ENCODE assay signal across 23 cellular contexts in genomic region chr2:127648321-127648720, GRCh38. TPM values are rescaled to one million over a fixed set of nuclear protein-coding genes. Genes with fewer than 3 reads are reported as not detected.
DNase-seq lines count a peak whose midpoint lies in the region; ATAC-seq and TF ChIP-seq lines count a peak whose summit lies in the region.
"Had no signal": no experiment of that assay in that cellular context is flagged by ENCODE, and none has a peak within 500 bp of the region (broad histone marks: within the 10 kb centered on the region; RNA-seq: fewer than 3 reads in every experiment).

No MANE protein-coding gene starts in this region.

- peak overlapping the region; percentile 19 for H2BK15ac ChIP-seq in mesenchymal stem cell (ENCODE audit: low read depth, poor library complexity, severe bottlenecking)

- no peak overlapping the region for H4K8ac ChIP-seq in mesenchymal stem cell (ENCODE audit: low read length)

- ATAC-seq in CD8-positive, alpha-beta T cell, result no peak
- ATAC-seq in activated T-helper 17 cell treated with anti-CD3 and anti-CD28 coated beads, Interleukin-2, amount 50 U/mL, for 72 hours (replicated peaks), result no peak
- ATAC-seq: body of pancreas, left lobe of liver had no signal

- H3K18ac ChIP-seq in mesenchymal stem cell (ENCODE audit: low read depth in 1 of 2, low read length in 2 of 2), result no peak overlapping the region

- H3K27me3 ChIP-seq in CD8-positive, alpha-beta T cell (ENCODE audit: insufficient read depth, low read length), result no peaks in the 10 kb centered on the region
- H3K27me3 ChIP-seq in mesenchymal stem cell (ENCODE audit: control insufficient read depth in 1 of 2, insufficient read depth in 1 of 2, low read length in 2 of 2) (no peaks in the 10 kb centered on the region), stomach smooth muscle (ENCODE audit: control insufficient read depth in 1 of 2, insufficient read depth in 2 of 2, low read length in 2 of 2) (no peaks in the 10 kb centered on the region)
- H3K27me3 ChIP-seq: body of pancreas, thyroid gland had no signal

- H3K9ac ChIP-seq in mesenchymal stem cell (ENCODE audit: low read length) (no peak overlapping the region), stomach smooth muscle (ENCODE audit: low read length in 2 of 2) (peak overlapping the region; percentile 11 to 55)

- peak overlapping the region; percentile 18 for H3K4me3 Mint-ChIP-seq in CD8-positive, alpha-beta T cell
- no peak overlapping the region for H3K4me3 Mint-ChIP-seq in activated T-helper 17 cell treated with anti-CD3 and anti-CD28 coated beads, Interleukin-2, amount 50 U/mL, for 72 hours
- H3K4me3 Mint-ChIP-seq: activated CD4-positive, alpha-beta memory T cell treated with anti-CD3 and anti-CD28 coated beads for 36 hours; activated naive CD4-positive, alpha-beta T cell treated with anti-CD3 and anti-CD28 coated beads for 36 hours had no signal

- H3K14ac ChIP-seq in mesenchymal stem cell (ENCODE audit: low read length in 2 of 2), result no peak overlapping the region

- no peak for DNase-seq in CD8-positive, alpha-beta T cell
- DNase-seq in mesenchymal stem cell (no peak), OCI-M1 (lab: John Stamatoyannopoulos, UW) (no peak), epidermal melanocyte (ENCODE audit: insufficient read length, low spot score) (no peak), NCI-H2081 treated with DMSO at 0.1 percent for 48 hours (lab: John Stamatoyannopoulos, UW) (no peak)
- DNase-seq: activated CD4-positive, alpha-beta memory T cell treated with anti-CD3 and anti-CD28 coated beads for 36 hours; activated naive CD4-positive, alpha-beta T cell treated with anti-CD3 and anti-CD28 coated beads for 36 hours; body of pancreas; Caco-2; dermis blood vessel endothelial cell; EL; NCI-H187 treated with DMSO at 0.1 percent for 48 hours; NCI-H510A; stimulated activated CD4-positive, alpha-beta T cell treated with anti-CD3 and anti-CD28 coated beads, Interleukin-4, amount 100 ng/mL, for 4 hours; T-cell; thyroid gland had no signal

- no peaks in the 10 kb centered on the region for H3K9me3 ChIP-seq in CD8-positive, alpha-beta T cell (ENCODE audit: low read length)
- H3K9me3 ChIP-seq in mesenchymal stem cell (ENCODE audit: control insufficient read depth, low read length) (no peaks in the 10 kb centered on the region), stomach smooth muscle (ENCODE audit: control insufficient read depth in 2 of 2, low read length in 2 of 2) (no peaks in the 10 kb centered on the region)
- H3K9me3 ChIP-seq: body of pancreas, Caco-2, thyroid gland had no signal

- no peak overlapping the region for H2BK12ac ChIP-seq in mesenchymal stem cell (ENCODE audit: low read length in 2 of 2)

- H3K36me3 Mint-ChIP-seq in CD8-positive, alpha-beta T cell, result no peaks in the 10 kb centered on the region
- no peaks in the 10 kb centered on the region for H3K36me3 Mint-ChIP-seq in activated T-helper 17 cell treated with anti-CD3 and anti-CD28 coated beads, Interleukin-2, amount 50 U/mL, for 72 hours (ENCODE audit: low read depth)
- H3K36me3 Mint-ChIP-seq: activated CD4-positive, alpha-beta memory T cell treated with anti-CD3 and anti-CD28 coated beads for 36 hours; T-cell had no signal

- H3K27ac ChIP-seq in CD8-positive, alpha-beta T cell (ENCODE audit: low read depth, low read length), result no peak overlapping the region
- no peak overlapping the region for H3K27ac ChIP-seq in mesenchymal stem cell (ENCODE audit: low read length, poor library complexity, severe bottlenecking)
- H3K27ac ChIP-seq in stomach smooth muscle (ENCODE audit: low read length), result peak overlapping the region; percentile 87
- H3K27ac ChIP-seq: body of pancreas had no signal

- H3K27ac Mint-ChIP-seq in CD8-positive, alpha-beta T cell, result no peak overlapping the region
- H3K27ac Mint-ChIP-seq in activated T-helper 17 cell treated with anti-CD3 and anti-CD28 coated beads, Interleukin-2, amount 50 U/mL, for 72 hours, result peak overlapping the region; percentile 36
- H3K27ac Mint-ChIP-seq: activated CD4-positive, alpha-beta memory T cell treated with anti-CD3 and anti-CD28 coated beads for 36 hours; activated naive CD4-positive, alpha-beta T cell treated with anti-CD3 and anti-CD28 coated beads for 36 hours had no signal

- no peak overlapping the region for H2AK5ac ChIP-seq in mesenchymal stem cell (ENCODE audit: low read length, severe bottlenecking)

- CTCF ChIA-PET in CD8-positive, alpha-beta T cell (lab: Charles Lee), result interaction anchor here (1.1 to 10.6 kb wide), 5 partner anchors 33 to 451 kb away, joined by 3 to 203 read pairs (median 4); no protein-coding TSS in a partner anchor

- H4K91ac ChIP-seq in mesenchymal stem cell (ENCODE audit: low read length), result peak overlapping the region; percentile 36

- intact Hi-C loops in CD8-positive, alpha-beta T cell (cut with DNase I, micrococcal nuclease), result loop anchor here (2.0 to 10.0 kb wide), 3 partner anchors 122 to 452 kb away; partner anchors contain the start of genes ERCC3 (in 1 of the 2) and IWS1 (in 1 of the 2)

- POLR2A ChIA-PET in CD8-positive, alpha-beta T cell (lab: Charles Lee), result no interaction called here

- H3K23ac ChIP-seq in mesenchymal stem cell (ENCODE audit: low read length in 2 of 2), result no peak overlapping the region

- H3K4ac ChIP-seq in mesenchymal stem cell (ENCODE audit: low read depth in 1 of 2, low read length in 2 of 2), result no peak overlapping the region

- H3K27me3 Mint-ChIP-seq in CD8-positive, alpha-beta T cell (ENCODE audit: low read depth), result peaks cover under 1% of the 10 kb centered on the region
- H3K27me3 Mint-ChIP-seq in activated T-helper 17 cell treated with anti-CD3 and anti-CD28 coated beads, Interleukin-2, amount 50 U/mL, for 72 hours, result no peaks in the 10 kb centered on the region
- H3K27me3 Mint-ChIP-seq: activated CD4-positive, alpha-beta memory T cell treated with anti-CD3 and anti-CD28 coated beads for 36 hours had no signal

- H3K4me1 ChIP-seq in CD8-positive, alpha-beta T cell (ENCODE audit: insufficient read depth, low read length), result peaks cover 8% of the 10 kb centered on the region
- H3K4me1 ChIP-seq in mesenchymal stem cell (ENCODE audit: control insufficient read depth, insufficient read depth, low read depth, low read length) (peaks cover 29% of the 10 kb centered on the region), stomach smooth muscle (ENCODE audit: control insufficient read depth, insufficient read depth, low read length) (peaks cover 96% of the 10 kb centered on the region)

- no peak overlapping the region for H2BK5ac ChIP-seq in mesenchymal stem cell (ENCODE audit: low read depth, low read length, poor library complexity, severe bottlenecking)

- H2AFZ ChIP-seq in mesenchymal stem cell (ENCODE audit: low read depth, low read length), result no peak overlapping the region

- no peaks in the 10 kb centered on the region for H3K9me3 Mint-ChIP-seq in CD8-positive, alpha-beta T cell
- no peaks in the 10 kb centered on the region for H3K9me3 Mint-ChIP-seq in activated T-helper 17 cell treated with anti-CD3 and anti-CD28 coated beads, Interleukin-2, amount 50 U/mL, for 72 hours
- H3K9me3 Mint-ChIP-seq: activated CD4-positive, alpha-beta memory T cell treated with anti-CD3 and anti-CD28 coated beads for 36 hours; activated naive CD4-positive, alpha-beta T cell treated with anti-CD3 and anti-CD28 coated beads for 36 hours; T-cell had no signal

- no peak overlapping the region for H2BK120ac ChIP-seq in mesenchymal stem cell (ENCODE audit: low read depth, low read length)

- H3K4me1 Mint-ChIP-seq in CD8-positive, alpha-beta T cell (ENCODE audit: low read depth), result peaks cover 21% of the 10 kb centered on the region
- peaks cover 4% of the 10 kb centered on the region for H3K4me1 Mint-ChIP-seq in activated T-helper 17 cell treated with anti-CD3 and anti-CD28 coated beads, Interleukin-2, amount 50 U/mL, for 72 hours

- H3K4me3 ChIP-seq in CD8-positive, alpha-beta T cell (ENCODE audit: low read depth, low read length), result no peak overlapping the region
- H3K4me3 ChIP-seq in mesenchymal stem cell (ENCODE audit: insufficient read depth in 1 of 2, low read depth in 1 of 2, low read length in 2 of 2) (no peak overlapping the region), stomach smooth muscle (ENCODE audit: low read length in 2 of 2) (no peak overlapping the region)
- H3K4me3 ChIP-seq: body of pancreas, skin epidermis, thyroid gland had no signal

- no peaks in the 10 kb centered on the region for H3K36me3 ChIP-seq in CD8-positive, alpha-beta T cell (ENCODE audit: insufficient read depth, low read length)
- H3K36me3 ChIP-seq in mesenchymal stem cell (ENCODE audit: control insufficient read depth in 1 of 2, insufficient read depth in 2 of 2, low read depth in 1 of 2, low read length in 2 of 2), result peaks cover 0 to 19% of the 10 kb centered on the region in 2 experiments
- peaks cover 3 to 13% of the 10 kb centered on the region in 2 donors for H3K36me3 ChIP-seq in stomach smooth muscle (ENCODE audit: control insufficient read depth in 2 of 2, insufficient read depth in 2 of 2, low read length in 2 of 2)
- H3K36me3 ChIP-seq: thyroid gland had no signal

- H3K4me2 ChIP-seq in mesenchymal stem cell (ENCODE audit: low read length, poor library complexity, severe bottlenecking), result no peak overlapping the region

- H3K79me1 ChIP-seq in mesenchymal stem cell (replicated peaks; ENCODE audit: low read length, poor library complexity, severe bottlenecking), result no peaks in the 10 kb centered on the region

- 91% methylated on average over 5 of the region's 6 CpGs for WGBS in mesenchymal stem cell

- TF ChIP-seq CTCF in CD8-positive, alpha-beta T cell (IDR thresholded peaks at IDR 0.05), result no peak

RNA-seq across cellular contexts. Expression of gene GPR17, which starts 2.4 kb away (rescaled TPM):
- total RNA-seq in CD8-positive, alpha-beta T cell, result not detected
- not detected for total RNA-seq in activated T-helper 17 cell treated with anti-CD3 and anti-CD28 coated beads, Interleukin-2, amount 50 U/mL, for 72 hours
- not detected for polyA plus RNA-seq in mesenchymal stem cell (2013, experiment 1 of 2)
- polyA plus RNA-seq in mesenchymal stem cell (2013, experiment 2 of 2), result not detected
- total RNA-seq: activated CD4-positive, alpha-beta memory T cell treated with anti-CD3 and anti-CD28 coated beads for 36 hours; activated naive CD4-positive, alpha-beta T cell treated with anti-CD3 and anti-CD28 coated beads for 36 hours; Caco-2; dermis blood vessel endothelial cell; epithelial cell of proximal tubule; H4; left lobe of liver; osteoblast; T-cell; thyroid gland had no signal

RNA-seq across cellular contexts. Expression of gene LIMS2, which starts 27.0 kb away (rescaled TPM):
- total RNA-seq in CD8-positive, alpha-beta T cell, result 1 to 10 TPM; 2.8 to 2.9 TPM
- total RNA-seq in activated T-helper 17 cell treated with anti-CD3 and anti-CD28 coated beads, Interleukin-2, amount 50 U/mL, for 72 hours, result 1 to 10 TPM; 2.4 to 4.8 TPM
- polyA plus RNA-seq in mesenchymal stem cell (2013, experiment 1 of 2), result 37.6 TPM
- polyA plus RNA-seq in mesenchymal stem cell (2013, experiment 2 of 2), result 36.4 TPM

RNA-seq across cellular contexts. Expression of gene SFT2D3, which starts 53.0 kb away (rescaled TPM):
- total RNA-seq in CD8-positive, alpha-beta T cell, result 1 to 10 TPM; 8.2 to 8.5 TPM
- total RNA-seq in activated T-helper 17 cell treated with anti-CD3 and anti-CD28 coated beads, Interleukin-2, amount 50 U/mL, for 72 hours, result 1 to 10 TPM; 2.5 to 2.9 TPM
- polyA plus RNA-seq in mesenchymal stem cell (2013, experiment 1 of 2), result 4.5 TPM
- polyA plus RNA-seq in mesenchymal stem cell (2013, experiment 2 of 2), result 4.7 TPM
